ENCODE assay signal across 24 cellular contexts in the genomic region with DNA sequence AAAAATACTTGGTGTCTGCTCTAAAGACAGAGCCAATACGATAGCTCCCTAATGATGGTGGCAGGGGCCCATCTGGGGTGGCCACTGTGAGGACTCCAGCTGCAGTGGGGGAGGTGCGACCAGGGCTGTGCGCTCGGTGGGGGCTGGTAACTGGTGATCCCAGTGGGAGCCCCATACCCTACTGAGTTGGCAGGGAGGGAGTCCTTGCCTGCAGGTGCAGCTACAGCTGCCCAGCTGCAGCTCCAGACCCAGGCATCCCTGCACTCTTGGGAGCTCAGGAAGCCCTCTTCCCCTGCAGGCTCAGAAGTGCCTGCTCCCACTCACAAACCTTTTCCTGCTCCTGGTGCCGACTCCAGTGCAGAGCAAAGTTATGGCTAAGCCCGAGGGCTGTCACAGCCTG. TPM values are rescaled to one million over a fixed set of nuclear protein-coding genes. Genes with fewer than 3 reads are reported as not detected.
DNase-seq lines count a peak whose midpoint lies in the region; ATAC-seq, FAIRE-seq and TF ChIP-seq lines count a peak whose summit lies in the region.
"Had no signal": no experiment of that assay in that cellular context is flagged by ENCODE, and none has a peak within 500 bp of the region (broad histone marks: within the 10 kb centered on the region; RNA-seq: fewer than 3 reads in every experiment).

No MANE protein-coding gene starts in this region.

- FAIRE-seq in kidney (lab: Jason Lieb, UNC) = no peak
- FAIRE-seq: A549, D721Med, GM12878, H1 had no signal

- intact Hi-C loops in kidney (cut with DNase I) (no loop called here), sciatic nerve (cut with DNase I) (no loop called here)

- no peak overlapping the region for H3K27ac ChIP-seq in BLaER1
- no peak overlapping the region for H3K27ac ChIP-seq in kidney (ENCODE audit: low read depth in 2 of 2, low read length in 2 of 2)
- H3K27ac ChIP-seq: A549 had no signal

- H3K36me3 ChIP-seq in BLaER1 (no peaks in the 10 kb centered on the region), kidney (ENCODE audit: control insufficient read depth in 1 of 2, insufficient read depth in 2 of 2, low read length in 2 of 2) (no peaks in the 10 kb centered on the region)

- peak; percentile 32 for ATAC-seq in sciatic nerve
- ATAC-seq in GM18870 (IDR thresholded peaks at IDR 0.05; ENCODE audit: unreplicated experiment) = no peak
- ATAC-seq: A549, GM12878 had no signal

- no peak overlapping the region for H3K9ac ChIP-seq in BLaER1
- H3K9ac ChIP-seq in kidney (ENCODE audit: low read length in 2 of 2) = no peak overlapping the region

- peak; percentile 53 for DNase-seq in kidney
- DNase-seq in sciatic nerve (ENCODE audit: low spot score) = no peak
- no peak for DNase-seq in NCI-H774 (lab: John Stamatoyannopoulos, UW)
- no peak for DNase-seq in GOT3 (lab: John Stamatoyannopoulos, UW)
- DNase-seq in activated gamma-delta T cell treated with Interleukin-2 at 50 U/mL for 16 hours = no peak
- DNase-seq: 8988T; ACHN; AML-193; CD4-positive, alpha-beta T cell; CD8-positive, alpha-beta memory T cell; DMS 273 treated with DMSO at 0.1 percent for 48 hours; DMS79; EL; GDM1; H7; HCEC 1CT had no signal

- H4K20me1 ChIP-seq in BLaER1 = no peaks in the 10 kb centered on the region

- no peaks in the 10 kb centered on the region for H3K9me3 ChIP-seq in BLaER1
- H3K9me3 ChIP-seq in kidney (ENCODE audit: control insufficient read depth in 1 of 2, low read length in 2 of 2) = no peaks in the 10 kb centered on the region
- H3K9me3 ChIP-seq: A549 had no signal

- peaks cover 15% of the 10 kb centered on the region for H3K4me1 ChIP-seq in BLaER1
- H3K4me1 ChIP-seq in kidney (ENCODE audit: control insufficient read depth in 1 of 2, insufficient read depth in 1 of 2, low read depth in 1 of 2, low read length in 2 of 2) = no peaks in the 10 kb centered on the region
- H3K4me1 ChIP-seq: A549 had no signal

- TF ChIP-seq CTCF in kidney (IDR thresholded peaks at IDR 0.05; ENCODE audit: borderline replicate concordance, extremely low read depth, insufficient read depth) = no peak

- H3K4me3 ChIP-seq in BLaER1 (no peak overlapping the region), kidney (ENCODE audit: low read length in 2 of 2) (no peak overlapping the region)
- H3K4me3 ChIP-seq: A549, GM12878 had no signal

- H3K4me2 ChIP-seq in BLaER1 = peak overlapping the region; percentile 47; the same call in 1 of the 2 replicates
- H3K4me2 ChIP-seq: A549 had no signal

- no peaks in the 10 kb centered on the region for H3K27me3 ChIP-seq in BLaER1

RNA-seq across cellular contexts. Expression of gene KIF2B, which starts 31.2 kb away (rescaled TPM):
- total RNA-seq in kidney (not detected), sciatic nerve (not detected)
- polyA plus RNA-seq in kidney (ENCODE audit: insufficient read depth, low read depth, low replicate concordance) = not detected
- total RNA-seq: CD4-positive, alpha-beta T cell; CD8-positive, alpha-beta memory T cell; GM12878; H1; H7 had no signal
- polyA plus RNA-seq: A549; BJ; CD14-positive monocyte; CD8-positive, alpha-beta memory T cell; GM12878; H1 had no signal
